2 cellular contexts compared by ENCODE assay signal in the genomic region with DNA sequence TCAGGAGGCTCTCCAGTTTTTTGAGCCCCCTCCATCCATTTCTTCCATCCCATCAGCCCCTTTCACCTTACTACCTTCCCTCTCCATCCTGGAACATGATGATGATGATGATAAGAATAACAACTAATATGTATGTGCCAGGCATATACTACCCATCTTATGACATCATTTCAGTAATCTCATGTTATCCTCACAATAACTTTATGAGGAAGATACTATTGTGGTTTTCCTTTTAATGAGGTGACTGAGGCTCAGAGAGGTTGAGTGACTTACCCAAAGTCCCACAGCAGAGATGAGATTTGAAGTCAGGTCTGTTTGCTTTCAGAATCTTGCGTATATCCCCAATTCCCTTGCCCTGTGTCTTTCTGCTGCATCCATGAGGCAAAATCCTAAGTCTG.
A peak's percentile ranks its signal among the peaks of the same experiment; 100 is the strongest.
TF ChIP-seq lines count a peak whose summit lies in the region.

No MANE protein-coding gene starts in this region.

TF ChIP-seq in HEK293, 187 proteins besides CTCF, POLR2A, EP300 and RAD21 (continued from another document):
- 0 out of 2 replicates have a peak, but pooled peaks have one; percentile 35 for TF ChIP-seq ZNF768 (tag by site-specific recombination; IDR thresholded peaks at IDR 0.05)
- TF ChIP-seq ZNF311 (tag by site-specific recombination; IDR thresholded peaks at IDR 0.05; ENCODE audit: borderline replicate concordance) = no peak
- TF ChIP-seq ZNF155 (tag by site-specific recombination; IDR thresholded peaks at IDR 0.05) = no peak
- no peak for TF ChIP-seq ZNF48 (tag by site-specific recombination; IDR thresholded peaks at IDR 0.05)
- no peak for TF ChIP-seq RBAK (tag by site-specific recombination; IDR thresholded peaks at IDR 0.05)
- no peak for TF ChIP-seq ZNF670 (tag by site-specific recombination; IDR thresholded peaks at IDR 0.05; ENCODE audit: low read depth)
- TF ChIP-seq TCF7L2 (IDR thresholded peaks at IDR 0.05; ENCODE audit: borderline replicate concordance, low read depth, low read length) = no peak
- TF ChIP-seq OVOL3 (tag by site-specific recombination; IDR thresholded peaks at IDR 0.05) = no peak
- TF ChIP-seq, protein P1, sequence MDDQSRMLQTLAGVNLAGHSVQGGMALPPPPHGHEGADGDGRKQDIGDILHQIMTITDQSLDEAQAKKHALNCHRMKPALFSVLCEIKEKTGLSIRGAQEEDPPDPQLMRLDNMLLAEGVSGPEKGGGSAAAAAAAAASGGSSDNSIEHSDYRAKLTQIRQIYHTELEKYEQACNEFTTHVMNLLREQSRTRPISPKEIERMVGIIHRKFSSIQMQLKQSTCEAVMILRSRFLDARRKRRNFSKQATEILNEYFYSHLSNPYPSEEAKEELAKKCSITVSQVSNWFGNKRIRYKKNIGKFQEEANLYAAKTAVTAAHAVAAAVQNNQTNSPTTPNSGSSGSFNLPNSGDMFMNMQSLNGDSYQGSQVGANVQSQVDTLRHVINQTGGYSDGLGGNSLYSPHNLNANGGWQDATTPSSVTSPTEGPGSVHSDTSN (CRISPR knock-in tag; IDR thresholded peaks at IDR 0.05) = no peak
- TF ChIP-seq, protein P2, sequence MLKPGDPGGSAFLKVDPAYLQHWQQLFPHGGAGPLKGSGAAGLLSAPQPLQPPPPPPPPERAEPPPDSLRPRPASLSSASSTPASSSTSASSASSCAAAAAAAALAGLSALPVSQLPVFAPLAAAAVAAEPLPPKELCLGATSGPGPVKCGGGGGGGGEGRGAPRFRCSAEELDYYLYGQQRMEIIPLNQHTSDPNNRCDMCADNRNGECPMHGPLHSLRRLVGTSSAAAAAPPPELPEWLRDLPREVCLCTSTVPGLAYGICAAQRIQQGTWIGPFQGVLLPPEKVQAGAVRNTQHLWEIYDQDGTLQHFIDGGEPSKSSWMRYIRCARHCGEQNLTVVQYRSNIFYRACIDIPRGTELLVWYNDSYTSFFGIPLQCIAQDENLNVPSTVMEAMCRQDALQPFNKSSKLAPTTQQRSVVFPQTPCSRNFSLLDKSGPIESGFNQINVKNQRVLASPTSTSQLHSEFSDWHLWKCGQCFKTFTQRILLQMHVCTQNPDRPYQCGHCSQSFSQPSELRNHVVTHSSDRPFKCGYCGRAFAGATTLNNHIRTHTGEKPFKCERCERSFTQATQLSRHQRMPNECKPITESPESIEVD (tag by site-specific recombination; IDR thresholded peaks at IDR 0.05) = no peak
- TF ChIP-seq ZNF354C (tag by site-specific recombination; IDR thresholded peaks at IDR 0.05; ENCODE audit: borderline replicate concordance, low read depth) = no peak
- no peak for TF ChIP-seq HOXC10 (CRISPR knock-in tag; IDR thresholded peaks at IDR 0.05)
- TF ChIP-seq ZNF558 (tag by site-specific recombination; IDR thresholded peaks at IDR 0.05) = no peak
- no peak for TF ChIP-seq ZNF473 (tag by site-specific recombination; IDR thresholded peaks at IDR 0.05)
- TF ChIP-seq, protein P3, sequence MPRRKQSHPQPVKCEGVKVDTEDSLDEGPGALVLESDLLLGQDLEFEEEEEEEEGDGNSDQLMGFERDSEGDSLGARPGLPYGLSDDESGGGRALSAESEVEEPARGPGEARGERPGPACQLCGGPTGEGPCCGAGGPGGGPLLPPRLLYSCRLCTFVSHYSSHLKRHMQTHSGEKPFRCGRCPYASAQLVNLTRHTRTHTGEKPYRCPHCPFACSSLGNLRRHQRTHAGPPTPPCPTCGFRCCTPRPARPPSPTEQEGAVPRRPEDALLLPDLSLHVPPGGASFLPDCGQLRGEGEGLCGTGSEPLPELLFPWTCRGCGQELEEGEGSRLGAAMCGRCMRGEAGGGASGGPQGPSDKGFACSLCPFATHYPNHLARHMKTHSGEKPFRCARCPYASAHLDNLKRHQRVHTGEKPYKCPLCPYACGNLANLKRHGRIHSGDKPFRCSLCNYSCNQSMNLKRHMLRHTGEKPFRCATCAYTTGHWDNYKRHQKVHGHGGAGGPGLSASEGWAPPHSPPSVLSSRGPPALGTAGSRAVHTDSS (tag by site-specific recombination; IDR thresholded peaks at IDR 0.05) = peak; percentile 38; the same call in 1 of the 2 replicates
- TF ChIP-seq, protein P4, sequence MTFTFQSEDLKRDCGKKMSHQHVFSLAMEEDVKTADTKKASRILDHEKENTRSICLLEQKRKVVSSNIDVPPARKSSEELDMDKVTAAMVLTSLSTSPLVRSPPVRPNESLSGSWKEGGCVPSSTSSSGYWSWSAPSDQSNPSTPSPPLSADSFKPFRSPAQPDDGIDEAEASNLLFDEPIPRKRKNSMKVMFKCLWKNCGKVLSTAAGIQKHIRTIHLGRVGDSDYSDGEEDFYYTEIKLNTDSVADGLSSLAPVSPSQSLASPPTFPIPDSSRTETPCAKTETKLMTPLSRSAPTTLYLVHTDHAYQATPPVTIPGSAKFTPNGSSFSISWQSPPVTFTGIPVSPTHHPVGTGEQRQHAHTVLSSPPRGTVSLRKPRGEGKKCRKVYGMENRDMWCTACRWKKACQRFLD (tag by site-specific recombination; IDR thresholded peaks at IDR 0.05) = no peak
- TF ChIP-seq SP2 (tag by site-specific recombination; IDR thresholded peaks at IDR 0.05) = no peak
- TF ChIP-seq, protein P5, sequence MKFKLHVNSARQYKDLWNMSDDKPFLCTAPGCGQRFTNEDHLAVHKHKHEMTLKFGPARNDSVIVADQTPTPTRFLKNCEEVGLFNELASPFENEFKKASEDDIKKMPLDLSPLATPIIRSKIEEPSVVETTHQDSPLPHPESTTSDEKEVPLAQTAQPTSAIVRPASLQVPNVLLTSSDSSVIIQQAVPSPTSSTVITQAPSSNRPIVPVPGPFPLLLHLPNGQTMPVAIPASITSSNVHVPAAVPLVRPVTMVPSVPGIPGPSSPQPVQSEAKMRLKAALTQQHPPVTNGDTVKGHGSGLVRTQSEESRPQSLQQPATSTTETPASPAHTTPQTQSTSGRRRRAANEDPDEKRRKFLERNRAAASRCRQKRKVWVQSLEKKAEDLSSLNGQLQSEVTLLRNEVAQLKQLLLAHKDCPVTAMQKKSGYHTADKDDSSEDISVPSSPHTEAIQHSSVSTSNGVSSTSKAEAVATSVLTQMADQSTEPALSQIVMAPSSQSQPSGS (tag by site-specific recombination; IDR thresholded peaks at IDR 0.05; ENCODE audit: low read depth) = peak; percentile 72
- TF ChIP-seq YY2 (tag by site-specific recombination; IDR thresholded peaks at IDR 0.05) = no peak
- TF ChIP-seq MEIS1 (CRISPR knock-in tag; IDR thresholded peaks at IDR 0.05; ENCODE audit: borderline replicate concordance) = no peak
- no peak for TF ChIP-seq ZNF239 (tag by site-specific recombination; IDR thresholded peaks at IDR 0.05)

TF ChIP-seq in WTC11, 78 proteins besides CTCF, POLR2A, EP300 and RAD21 (continued from another document):
- TF ChIP-seq, protein P6, sequence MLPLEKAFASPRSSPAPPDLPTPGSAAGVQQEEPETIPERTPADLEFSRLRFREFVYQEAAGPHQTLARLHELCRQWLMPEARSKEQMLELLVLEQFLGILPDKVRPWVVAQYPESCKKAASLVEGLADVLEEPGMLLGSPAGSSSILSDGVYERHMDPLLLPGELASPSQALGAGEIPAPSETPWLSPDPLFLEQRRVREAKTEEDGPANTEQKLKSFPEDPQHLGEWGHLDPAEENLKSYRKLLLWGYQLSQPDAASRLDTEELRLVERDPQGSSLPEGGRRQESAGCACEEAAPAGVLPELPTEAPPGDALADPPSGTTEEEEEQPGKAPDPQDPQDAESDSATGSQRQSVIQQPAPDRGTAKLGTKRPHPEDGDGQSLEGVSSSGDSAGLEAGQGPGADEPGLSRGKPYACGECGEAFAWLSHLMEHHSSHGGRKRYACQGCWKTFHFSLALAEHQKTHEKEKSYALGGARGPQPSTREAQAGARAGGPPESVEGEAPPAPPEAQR (CRISPR knock-in tag; IDR thresholded peaks at IDR 0.05) = no peak
- TF ChIP-seq, protein P7, sequence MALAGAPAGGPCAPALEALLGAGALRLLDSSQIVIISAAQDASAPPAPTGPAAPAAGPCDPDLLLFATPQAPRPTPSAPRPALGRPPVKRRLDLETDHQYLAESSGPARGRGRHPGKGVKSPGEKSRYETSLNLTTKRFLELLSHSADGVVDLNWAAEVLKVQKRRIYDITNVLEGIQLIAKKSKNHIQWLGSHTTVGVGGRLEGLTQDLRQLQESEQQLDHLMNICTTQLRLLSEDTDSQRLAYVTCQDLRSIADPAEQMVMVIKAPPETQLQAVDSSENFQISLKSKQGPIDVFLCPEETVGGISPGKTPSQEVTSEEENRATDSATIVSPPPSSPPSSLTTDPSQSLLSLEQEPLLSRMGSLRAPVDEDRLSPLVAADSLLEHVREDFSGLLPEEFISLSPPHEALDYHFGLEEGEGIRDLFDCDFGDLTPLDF (CRISPR knock-in tag; IDR thresholded peaks at IDR 0.05) = no peak
